In genomic region chr22:36123673-36124630, GRCh38 we compare ENCODE assay signal across 1 cellular context.
A peak's percentile ranks its signal among the peaks of the same experiment; 100 is the strongest.
TF ChIP-seq lines count a peak whose summit lies in the region.

No MANE protein-coding gene starts in this region.

TF ChIP-seq in GM12878, 131 proteins besides CTCF, POLR2A, EP300 and RAD21 (continued from another document):
- TF ChIP-seq CREB1 (IDR thresholded peaks at IDR 0.05; ENCODE audit: low read depth), result peak; percentile 78; the same call in 1 of the 2 replicates
- TF ChIP-seq RELA (IDR thresholded peaks at IDR 0.05; ENCODE audit: borderline replicate concordance, partially characterized antibody), result no peak
- TF ChIP-seq BACH1 (IDR thresholded peaks at IDR 0.05; ENCODE audit: borderline replicate concordance), result 0 out of 2 replicates have a peak, but pooled peaks have one; percentile 22
- TF ChIP-seq RCOR1 (conservative IDR thresholded peaks at IDR 0.05; ENCODE audit: low read depth, low read length), result 0 out of 2 replicates have a peak, but pooled peaks have one; percentile 52
- TF ChIP-seq NRF1 (conservative IDR thresholded peaks at IDR 0.05; ENCODE audit: low read depth, low read length), result peak; percentile 85
- TF ChIP-seq ATF7 (IDR thresholded peaks at IDR 0.05; ENCODE audit: low read depth), result peak; percentile 95
- no peak for TF ChIP-seq MYB (IDR thresholded peaks at IDR 0.05; ENCODE audit: borderline replicate concordance, low read depth, low read length)
- no peak for TF ChIP-seq SMAD5 (IDR thresholded peaks at IDR 0.05; ENCODE audit: low read depth)
- TF ChIP-seq LARP7 (IDR thresholded peaks at IDR 0.05), result peak; percentile 38; the same call in 1 of the 2 replicates
- no peak for TF ChIP-seq STAT3 (IDR thresholded peaks at IDR 0.05; ENCODE audit: low read depth, low read length)
- peak; percentile 84 for TF ChIP-seq MAX (IDR thresholded peaks at IDR 0.05; ENCODE audit: low read depth, low read length)
- TF ChIP-seq JUND (IDR thresholded peaks at IDR 0.05; ENCODE audit: low read depth, low read length), result peak; percentile 79
- TF ChIP-seq RFX5 (IDR thresholded peaks at IDR 0.05; ENCODE audit: low read depth, low read length), result 0 out of 2 replicates have a peak, but pooled peaks have one; percentile 54
- TF ChIP-seq ZNF207 (IDR thresholded peaks at IDR 0.05; ENCODE audit: borderline replicate concordance), result peak; percentile 23; the same call in 1 of the 2 replicates
- TF ChIP-seq NBN (IDR thresholded peaks at IDR 0.05), result peak; percentile 78
- TF ChIP-seq NKRF (conservative IDR thresholded peaks at IDR 0.05), result no peak
- peak; percentile 51; the same call in 1 of the 2 replicates for TF ChIP-seq ATF3 (IDR thresholded peaks at IDR 0.05; ENCODE audit: borderline replicate concordance, extremely low read depth, low read depth, low read length)
- no peak for TF ChIP-seq BMI1 (IDR thresholded peaks at IDR 0.05; ENCODE audit: borderline replicate concordance)
- no peak for TF ChIP-seq SREBF1 (IDR thresholded peaks at IDR 0.05; ENCODE audit: low read length)
- peak; percentile 78; the same call in 1 of the 2 replicates for TF ChIP-seq ESRRA (IDR thresholded peaks at IDR 0.05; ENCODE audit: low read length)
- TF ChIP-seq RB1 (IDR thresholded peaks at IDR 0.05; ENCODE audit: borderline replicate concordance), result peak; percentile 58; the same call in 1 of the 2 replicates
- no peak for TF ChIP-seq RAD51 (IDR thresholded peaks at IDR 0.05)
- no peak for TF ChIP-seq KLF5 (IDR thresholded peaks at IDR 0.05; ENCODE audit: partially characterized antibody)
- peak; percentile 33; the same call in 1 of the 2 replicates for TF ChIP-seq ELK1 (IDR thresholded peaks at IDR 0.05; ENCODE audit: low read depth, low read length)
- peak; percentile 69 for TF ChIP-seq YY1 (IDR thresholded peaks at IDR 0.05; ENCODE audit: low read depth, low read length)
- no peak for TF ChIP-seq ZNF592 (IDR thresholded peaks at IDR 0.05)
- peak; percentile 70 to 72; a peak in 3 of 4 replicates for TF ChIP-seq BHLHE40 (IDR thresholded peaks at IDR 0.05; ENCODE audit: borderline replicate concordance in 1 of 2, low read depth in 2 of 2, low read length in 1 of 2)
- peak; percentile 46; the same call in 1 of the 2 replicates for TF ChIP-seq IRF4 (IDR thresholded peaks at IDR 0.05; ENCODE audit: low read depth, low read length)
- no peak for TF ChIP-seq PRDM15 (CRISPR knock-in tag; IDR thresholded peaks at IDR 0.05)
- TF ChIP-seq SUPT20H (IDR thresholded peaks at IDR 0.05; ENCODE audit: borderline replicate concordance, control insufficient read depth, low read depth, low read length), result no peak
- TF ChIP-seq TCF12 (IDR thresholded peaks at IDR 0.05; ENCODE audit: low read depth, low read length), result 0 out of 2 replicates have a peak, but pooled peaks have one; percentile 24
- no peak for TF ChIP-seq CEBPB (IDR thresholded peaks at IDR 0.05; ENCODE audit: borderline replicate concordance in 1 of 2, low read depth in 2 of 2, low read length in 2 of 2)
- TF ChIP-seq TBL1XR1 (IDR thresholded peaks at IDR 0.05; ENCODE audit: low read depth, low read length), result 0 out of 2 replicates have a peak, but pooled peaks have one; percentile 44
- TF ChIP-seq NR2F1 (conservative IDR thresholded peaks at IDR 0.05), result peak; percentile 36; the same call in 1 of the 2 replicates
- TF ChIP-seq RELB (IDR thresholded peaks at IDR 0.05; ENCODE audit: low read depth), result no peak
- 0 out of 2 replicates have a peak, but pooled peaks have one; percentile 41 for TF ChIP-seq CHD2 (IDR thresholded peaks at IDR 0.05; ENCODE audit: borderline replicate concordance, low read depth, low read length)
- peak; percentile 28; the same call in 1 of the 2 replicates for TF ChIP-seq BRCA1 (IDR thresholded peaks at IDR 0.05; ENCODE audit: low read depth, low read length)
- no peak for TF ChIP-seq ZBTB4 (CRISPR knock-in tag; IDR thresholded peaks at IDR 0.05)
- no peak for TF ChIP-seq SRF (IDR thresholded peaks at IDR 0.05; ENCODE audit: low read depth in 2 of 2, low read length in 2 of 2)
- TF ChIP-seq SP1 (IDR thresholded peaks at IDR 0.05; ENCODE audit: low read depth, low read length), result peak; percentile 43
- no peak for TF ChIP-seq ASH2L (IDR thresholded peaks at IDR 0.05; ENCODE audit: borderline replicate concordance, low read depth)
- TF ChIP-seq MLLT1 (IDR thresholded peaks at IDR 0.05), result no peak
- TF ChIP-seq SMC3 (IDR thresholded peaks at IDR 0.05; ENCODE audit: borderline replicate concordance, low read length), result peak; percentile 93
- TF ChIP-seq MXI1 (IDR thresholded peaks at IDR 0.05; ENCODE audit: low read depth, low read length), result 0 out of 2 replicates have a peak, but pooled peaks have one; percentile 50
- TF ChIP-seq NFXL1 (IDR thresholded peaks at IDR 0.05; ENCODE audit: borderline replicate concordance), result no peak
